38 cellular contexts compared by ENCODE assay signal in genomic region chr5:135898651-135899050, GRCh38. TPM values are rescaled to one million over a fixed set of nuclear protein-coding genes. Genes with fewer than 3 reads are reported as not detected.
"Had no signal": no experiment of that assay in that cellular context is flagged by ENCODE, and none has a peak within 500 bp of the region (broad histone marks: within the 10 kb centered on the region; RNA-seq: fewer than 3 reads in every experiment).

No MANE protein-coding gene starts in this region.

- DNase-seq: Karpas-422, Kasumi-1, MG63, MM.1S, MV-4-11, NCI-H1048, NCI-H1092, NCI-H1092 treated with DMSO at 0.1 percent for 48 hours, NCI-H1105, NCI-H1105 treated with DMSO at 0.1 percent for 48 hours, NCI-H1417, NCI-H1417 treated with DMSO at 0.1 percent for 48 hours, NCI-H1436, NCI-H1436 treated with DMSO at 0.1 percent for 48 hours, NCI-H146, NCI-H1694, NCI-H1694 treated with DMSO at 0.1 percent for 48 hours, NCI-H187, NCI-H187 treated with DMSO at 0.1 percent for 48 hours, NCI-H1930, NCI-H2029, NCI-H2029 treated with DMSO at 0.1 percent for 48 hours, NCI-H2081, NCI-H2081 treated with DMSO at 0.1 percent for 48 hours, NCI-H2107, NCI-H2171, NCI-H2171 treated with DMSO at 0.1 percent for 48 hours, NCI-H2227 treated with DMSO at 0.1 percent for 48 hours, NCI-H226, NCI-H345, NCI-H446, NCI-H446 treated with DMSO at 0.1 percent for 48 hours, NCI-H510A had no signal

- H3K9me3 ChIP-seq: MG63 had no signal

- H3K27ac ChIP-seq: KMS-11 had no signal

- H3K4me3 ChIP-seq: MG63 had no signal

- H3K36me3 ChIP-seq: MG63 had no signal

RNA-seq across cellular contexts. Expression of gene IL9, which starts 3.0 kb away (rescaled TPM):
- total RNA-seq: LHCN-M2, M059J, MCF 10A, NCI-H460 had no signal

RNA-seq across cellular contexts. Expression of gene LECT2, which starts 56.1 kb away (rescaled TPM):
- total RNA-seq: LHCN-M2, M059J, MCF 10A, NCI-H460 had no signal
